Comparison of ENCODE assay signal across 16 cellular contexts in the genomic region with DNA sequence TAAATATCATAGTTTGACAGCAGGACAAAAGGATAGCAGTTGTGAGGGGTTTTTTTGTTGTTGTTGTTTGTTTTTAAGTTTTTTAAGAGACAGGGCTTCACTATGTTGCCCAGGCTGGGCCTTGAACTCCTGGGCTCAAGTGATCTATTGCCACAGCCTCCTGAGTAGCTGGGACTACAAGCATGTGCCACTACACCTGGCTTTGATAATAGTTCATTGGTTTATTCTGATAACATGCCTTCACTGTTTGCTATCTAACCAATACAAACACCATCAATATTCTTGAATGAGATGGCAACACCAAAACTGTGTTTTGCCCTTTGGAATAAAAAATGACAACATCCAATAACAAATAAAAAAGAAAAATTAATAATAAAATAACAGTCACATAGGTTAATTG. TPM values are rescaled to one million over a fixed set of nuclear protein-coding genes. Genes with fewer than 3 reads are reported as not detected.
A peak's percentile ranks its signal among the peaks of the same experiment; 100 is the strongest.
DNase-seq lines count a peak whose midpoint lies in the region; ATAC-seq, FAIRE-seq and TF ChIP-seq lines count a peak whose summit lies in the region.
"Had no signal": no experiment of that assay in that cellular context is flagged by ENCODE, and none has a peak within 500 bp of the region (broad histone marks: within the 10 kb centered on the region; RNA-seq: fewer than 3 reads in every experiment).

No MANE protein-coding gene starts in this region.

- FAIRE-seq in K562 (lab: Jason Lieb, UNC), result no peak
- peak; percentile 25 for FAIRE-seq in kidney (lab: Jason Lieb, UNC)
- FAIRE-seq: A549, GM12878, GM18507, HTR-8/SVneo had no signal

- H3K4me2 ChIP-seq in K562 (ENCODE audit: insufficient read depth, low read length) (no peak overlapping the region), MM.1S (ENCODE audit: low read depth, low read length) (no peak overlapping the region)
- H3K4me2 ChIP-seq: A549 had no signal

- no peaks in the 10 kb centered on the region for H3K9me1 ChIP-seq in K562 (ENCODE audit: control insufficient read depth, insufficient read depth, low read length)

- H3K9ac ChIP-seq in K562 (ENCODE audit: insufficient read depth in 1 of 2, low read depth in 2 of 2, low read length in 2 of 2) (peak overlapping the region in 1 of 2 experiments; percentile 8; a peak in 1 of 4 replicates), kidney (ENCODE audit: low read length in 2 of 2) (no peak overlapping the region), MM.1S (ENCODE audit: low read length) (no peak overlapping the region)

- H3K4me1 Mint-ChIP-seq in CD4-positive, alpha-beta T cell (ENCODE audit: low read depth), result no peaks in the 10 kb centered on the region

- H3K9me2 ChIP-seq in MM.1S (replicated peaks; ENCODE audit: insufficient read depth, low read length), result no peaks in the 10 kb centered on the region

- no peaks in the 10 kb centered on the region for H3K36me3 Mint-ChIP-seq in CD4-positive, alpha-beta T cell (ENCODE audit: low read depth)
- H3K36me3 Mint-ChIP-seq: CD8-positive, alpha-beta T cell had no signal

- H3K27ac ChIP-seq in cardiac muscle cell (peak overlapping the region; percentile 57), right atrium auricular region (no peak overlapping the region), K562 (ENCODE audit: extremely low read depth, low read depth, low read length) (peak overlapping the region; percentile 68), kidney (ENCODE audit: low read depth in 2 of 2, low read length in 2 of 2) (no peak overlapping the region), MM.1S (ENCODE audit: low read length) (no peak overlapping the region)
- no peak overlapping the region for H3K27ac ChIP-seq in CD4-positive, alpha-beta T cell (ENCODE audit: low read depth, low read length)
- H3K27ac ChIP-seq: A549, C4-2B had no signal

- no TSS peak for BruUV-seq in K562 (replicated peaks; lab: Mats Ljungman, UMichigan)

- no peaks in the 10 kb centered on the region for H4K20me1 ChIP-seq in K562 (replicated peaks; ENCODE audit: control insufficient read depth, insufficient read depth, low read length)
- no peaks in the 10 kb centered on the region for H4K20me1 ChIP-seq in MM.1S (ENCODE audit: insufficient read depth, low read length)

- POLR2A ChIA-PET in K562 (lab: Yijun Ruan, JAX), result no interaction called here
- POLR2A ChIA-PET in CD4-positive, alpha-beta T cell (lab: Charles Lee), result no interaction called here

- no peak for DNase-seq in cardiac muscle cell (ENCODE audit: low read depth in 1 of 2, low spot score in 1 of 2)
- no peak for DNase-seq in right atrium auricular region (ENCODE audit: low spot score)
- DNase-seq in K562 (ENCODE audit: extremely low read depth in 1 of 4, low spot score in 3 of 4), result peak in 1 of 4 experiments; percentile 22
- DNase-seq in kidney, result no peak
- no peak for DNase-seq in CD4-positive, alpha-beta T cell
- no peak for DNase-seq in cerebellar cortex (ENCODE audit: low spot score)
- DNase-seq in MM.1S, result no peak
- DNase-seq: BE2C; CD8-positive, alpha-beta T cell; COR-L47 had no signal

- no peaks in the 10 kb centered on the region for H3F3A ChIP-seq in MM.1S (ENCODE audit: insufficient read depth, low read length)

- CTCF ChIA-PET in K562 (lab: Yijun Ruan, JAX; ENCODE audit: low intra/inter-chr PET ratio), result no interaction called here
- CTCF ChIA-PET in CD4-positive, alpha-beta T cell (lab: Charles Lee), result no interaction called here

- H3K27me3 ChIP-seq in cardiac muscle cell, result no peaks in the 10 kb centered on the region
- H3K27me3 ChIP-seq in right atrium auricular region, result no peaks in the 10 kb centered on the region
- H3K27me3 ChIP-seq in K562 (ENCODE audit: control insufficient read depth in 2 of 2, insufficient read depth in 2 of 2, low read length in 2 of 2), result no peaks in the 10 kb centered on the region
- no peaks in the 10 kb centered on the region for H3K27me3 ChIP-seq in CD4-positive, alpha-beta T cell (ENCODE audit: control insufficient read depth, insufficient read depth, low read length)
- no peaks in the 10 kb centered on the region for H3K27me3 ChIP-seq in MM.1S (replicated peaks; ENCODE audit: insufficient read depth, low read length)
- H3K27me3 ChIP-seq: BE2C had no signal

- H3K27ac Mint-ChIP-seq in CD4-positive, alpha-beta T cell, result no peak overlapping the region
- H3K27ac Mint-ChIP-seq: CD8-positive, alpha-beta T cell had no signal

- no peaks in the 10 kb centered on the region for H3K9me3 Mint-ChIP-seq in CD4-positive, alpha-beta T cell
- H3K9me3 Mint-ChIP-seq: CD8-positive, alpha-beta T cell had no signal

- TF ChIP-seq CTCF in cardiac muscle cell (IDR thresholded peaks at IDR 0.05; ENCODE audit: low read depth, low read length) (no peak), right atrium auricular region (IDR thresholded peaks at IDR 0.05) (no peak), K562 (IDR thresholded peaks at IDR 0.05 in 2 of 3, conservative IDR thresholded peaks at IDR 0.05 in 1 of 3; ENCODE audit: insufficient read depth in 2 of 3, low read depth in 1 of 3, low read length in 3 of 3) (no peak), kidney (IDR thresholded peaks at IDR 0.05; ENCODE audit: borderline replicate concordance, extremely low read depth, insufficient read depth) (no peak), MM.1S (IDR thresholded peaks at IDR 0.05; ENCODE audit: low read length) (no peak)
- no peak for TF ChIP-seq CTCF in CD4-positive, alpha-beta T cell (IDR thresholded peaks at IDR 0.05)

- peaks cover 5% of the 10 kb centered on the region; the same call in 1 of the 3 replicates for H3K79me2 ChIP-seq in K562 (ENCODE audit: control insufficient read depth, insufficient read depth, low read length)
- no peaks in the 10 kb centered on the region for H3K79me2 ChIP-seq in MM.1S (ENCODE audit: low read length)

- intact Hi-C loops in K562 (cut with micrococcal nuclease), result no loop called here
- intact Hi-C loops in kidney (cut with DNase I), result no loop called here
- intact Hi-C loops in CD4-positive, alpha-beta T cell (cut with DNase I, micrococcal nuclease), result no loop called here

- H3K4me3 Mint-ChIP-seq in CD4-positive, alpha-beta T cell, result no peak overlapping the region
- H3K4me3 Mint-ChIP-seq: CD8-positive, alpha-beta T cell had no signal

- H2AFZ ChIP-seq in K562 (ENCODE audit: low read depth, low read length) (no peak overlapping the region), MM.1S (ENCODE audit: low read length) (no peak overlapping the region)

- H3K36me3 ChIP-seq in cardiac muscle cell, result no peaks in the 10 kb centered on the region
- H3K36me3 ChIP-seq in right atrium auricular region, result no peaks in the 10 kb centered on the region
- no peaks in the 10 kb centered on the region for H3K36me3 ChIP-seq in K562 (ENCODE audit: control insufficient read depth, insufficient read depth, low read length)
- no peaks in the 10 kb centered on the region for H3K36me3 ChIP-seq in kidney (ENCODE audit: control insufficient read depth in 1 of 2, insufficient read depth in 2 of 2, low read length in 2 of 2)
- H3K36me3 ChIP-seq in MM.1S (replicated peaks; ENCODE audit: insufficient read depth, low read length), result no peaks in the 10 kb centered on the region
- H3K36me3 ChIP-seq: BE2C had no signal

- no peak for TF ChIP-seq EP300 in K562 (IDR thresholded peaks at IDR 0.05; ENCODE audit: low read length)

- TF ChIP-seq RAD21 in K562 (CRISPR knock-in tag; conservative IDR thresholded peaks at IDR 0.05 in 1 of 2, IDR thresholded peaks at IDR 0.05 in 1 of 2), result no peak

- TF ChIP-seq POLR2A in K562 (conservative IDR thresholded peaks at IDR 0.05), result no peak

- peak; percentile 37; the same call in 1 of the 3 replicates for ATAC-seq in K562
- no peak for ATAC-seq in CD4-positive, alpha-beta T cell (ENCODE audit: poor library complexity)
- ATAC-seq: A549; CD8-positive, alpha-beta T cell; GM12878; HCT116 had no signal

- H3K27me3 Mint-ChIP-seq in CD4-positive, alpha-beta T cell, result no peaks in the 10 kb centered on the region

- H3K4me3 ChIP-seq in cardiac muscle cell, result no peak overlapping the region
- H3K4me3 ChIP-seq in right atrium auricular region, result no peak overlapping the region
- H3K4me3 ChIP-seq in K562, result no peak overlapping the region
- H3K4me3 ChIP-seq in kidney (ENCODE audit: low read length in 2 of 2), result no peak overlapping the region
- H3K4me3 ChIP-seq in MM.1S (ENCODE audit: low read length), result no peak overlapping the region
- H3K4me3 ChIP-seq: A549, GM12878 had no signal

- peaks cover 32% of the 10 kb centered on the region for H3K4me1 ChIP-seq in cardiac muscle cell (ENCODE audit: low read depth)
- peaks cover 0 to 3% of the 10 kb centered on the region in 2 donors for H3K4me1 ChIP-seq in right atrium auricular region
- H3K4me1 ChIP-seq in K562 (replicated peaks in 1 of 2; ENCODE audit: control insufficient read depth in 2 of 2, insufficient read depth in 2 of 2, low read length in 2 of 2), result peaks cover 0 to 20% of the 10 kb centered on the region in 2 experiments; a peak in 2 of 5 replicates
- H3K4me1 ChIP-seq in kidney (ENCODE audit: control insufficient read depth in 1 of 2, insufficient read depth in 1 of 2, low read depth in 1 of 2, low read length in 2 of 2), result peaks cover 0 to 14% of the 10 kb centered on the region in 2 donors
- H3K4me1 ChIP-seq in MM.1S (ENCODE audit: low read length), result no peaks in the 10 kb centered on the region
- H3K4me1 ChIP-seq: A549, BE2C had no signal

- H3K9me3 ChIP-seq in cardiac muscle cell (ENCODE audit: low read depth) (no peaks in the 10 kb centered on the region), right atrium auricular region (no peaks in the 10 kb centered on the region), K562 (replicated peaks; ENCODE audit: control insufficient read depth, insufficient read depth, low read depth, low read length) (no peaks in the 10 kb centered on the region), kidney (ENCODE audit: control insufficient read depth in 1 of 2, low read length in 2 of 2) (no peaks in the 10 kb centered on the region), MM.1S (replicated peaks; ENCODE audit: insufficient read depth, low read length) (no peaks in the 10 kb centered on the region)
- H3K9me3 ChIP-seq in CD4-positive, alpha-beta T cell (ENCODE audit: control insufficient read depth, low read length), result no peaks in the 10 kb centered on the region
- H3K9me3 ChIP-seq: A549, BE2C had no signal

- in situ Hi-C loops in K562 (cut with MboI), result no loop called here

RNA-seq across cellular contexts. Expression of gene FAM184A, which starts 41.2 kb away (rescaled TPM):
- total RNA-seq in cardiac muscle cell (4.2 and 13.7 TPM in 2 replicates), right atrium auricular region (1 to 10 TPM; 1.3 to 2.2 TPM), K562 (2014; rRNA removed) (7.8 and 8.4 TPM in 2 replicates), K562 (2014; rRNA removed; fragmentation: Illumina TruSeq; extraction: Trizol) (16.8 and 18.7 TPM in 2 replicates), K562 (2015; rRNA removed; fragmentation: Illumina TruSeq; extraction: Trizol) (15.1 and 15.7 TPM in 2 replicates), K562 (2021) (9.5 and 13.6 TPM in 2 replicates), kidney (3.4 TPM)
- polyA plus RNA-seq in cardiac muscle cell (4.8 and 9.1 TPM in 2 replicates), K562 (2011; rRNA removed) (10.7 and 13.1 TPM in 2 replicates), K562 (2014; fragmentation: Illumina TruSeq; extraction: Trizol) (11.2 and 15.1 TPM in 2 replicates), K562 (2014; fragmentation: Nextera tagmentation; extraction: Ambion mirVana) (1 to 10 TPM; 6.4 to 9.3 TPM), K562 (2014; rRNA removed) (9.9 and 10.1 TPM in 2 replicates), kidney (ENCODE audit: insufficient read depth, low read depth, low replicate concordance) (9.0 TPM)
- 4.1 and 23.9 TPM in 2 replicates for total RNA-seq in K562 (2011; cell fraction: chromatin; rRNA removed; ENCODE audit: low replicate concordance)
- total RNA-seq in K562 (2011; cell fraction: nucleolus; rRNA removed), result 2.7 and 4.9 TPM in 2 replicates
- 8.4 and 13.0 TPM in 2 replicates for total RNA-seq in K562 (2011; cell fraction: nucleoplasm; rRNA removed)
- 1.9 and 4.1 TPM in 2 replicates for polyA plus RNA-seq in K562 (2011; cell fraction: cytosol; rRNA removed)
- polyA plus RNA-seq in K562 (2011; cell fraction: nucleus; rRNA removed), result 13.8 and 14.7 TPM in 2 replicates
- polyA plus RNA-seq in K562 (2012), result 6.3 and 8.8 TPM in 2 replicates
- polyA minus RNA-seq in K562 (2011; rRNA and poly(A)+ RNA removed), result 10.7 and 12.1 TPM in 2 replicates
- 3.3 and 6.6 TPM in 2 replicates for polyA minus RNA-seq in K562 (2011; cell fraction: cytosol; rRNA and poly(A)+ RNA removed)
- 13.3 and 16.1 TPM in 2 replicates for polyA minus RNA-seq in K562 (2011; cell fraction: nucleus; rRNA and poly(A)+ RNA removed)
- total RNA-seq in CD4-positive, alpha-beta T cell, result 1 to 10 TPM; 2.9 to 3.3 TPM
- total RNA-seq: GM12878 had no signal

Comparison
In these comparisons a context has a peak if more than half of its experiments do, and no peak if none do; other contexts are left out.
1. H3K27ac ChIP-seq: peak in cardiac muscle cell (single experiment) and K562 (single experiment); none in right atrium auricular region (0 of 2), kidney (0 of 2), CD4-positive, alpha-beta T cell (single experiment) and MM.1S (single experiment).